Comparison of ENCODE assay signal across 8 cellular contexts in genomic region chr22:50783033-50783880, GRCh38. TPM values are rescaled to one million over a fixed set of nuclear protein-coding genes. Genes with fewer than 3 reads are reported as not detected.
DNase-seq lines count a peak whose midpoint lies in the region; ATAC-seq and TF ChIP-seq lines count a peak whose summit lies in the region.
"Not testable (repeated sequence)": the region's sequence is repeated elsewhere in the genome, so short reads cannot be mapped to it uniquely, and the experiment has no call there.

RABL2B (minus strand) TSS chr22:50783636; CDS start chr22:50782294, 1,342 bp downstream.

- not testable (repeated sequence) for H4K20me1 ChIP-seq in HCT116 (ENCODE audit: insufficient read depth); MM.1S (ENCODE audit: insufficient read depth, low read length)

- not testable (repeated sequence) for H3K9me2 ChIP-seq in HCT116 (ENCODE audit: insufficient read depth); MM.1S (replicated peaks; ENCODE audit: insufficient read depth, low read length)

- not testable (repeated sequence) for H2BK5ac ChIP-seq in neuronal stem cell (ENCODE audit: low read length)

- DNase-seq in GM03348 (ENCODE audit: low spot score) (peak; percentile 93), HCT116 (ENCODE audit: low read depth, low spot score) (peak; percentile 71), MM.1S (peak; percentile 89), SK-N-DZ (ENCODE audit: low spot score) (peak; percentile 83), neuronal stem cell (ENCODE audit: low spot score) (peak; percentile 87)
- peak; percentile 91 for DNase-seq in activated naive CD4-positive, alpha-beta T cell treated with Interleukin-2 at 50 U/mL for 16 hours

- peak within 1 kb of the TSS; percentile 57 to 62 for H3K4me3 ChIP-seq in HCT116 (replicated peaks in 1 of 2; ENCODE audit: low read depth in 1 of 2, low read length in 2 of 2)
- H3K4me3 ChIP-seq in MM.1S (ENCODE audit: low read length): peak within 1 kb of the TSS; percentile 53
- H3K4me3 ChIP-seq in gastroesophageal sphincter: peak within 1 kb of the TSS; percentile 45 to 57
- peak within 1 kb of the TSS; percentile 59 to 80 for H3K4me3 ChIP-seq in neuronal stem cell (ENCODE audit: low read length in 2 of 2)
- peak within 1 kb of the TSS; percentile 65 to 71 for H3K4me3 ChIP-seq in stomach smooth muscle (ENCODE audit: low read length in 2 of 2)

- RAD21 ChIA-PET in HCT116 (lab: Charles Lee; ENCODE audit: low non-redundant PET in 1 of 2, low total read pairs in 2 of 2, uncharacterized antibody in 2 of 2, unreplicated experiment in 2 of 2): not testable (repeated sequence)

- not testable (repeated sequence) for H2BK12ac ChIP-seq in neuronal stem cell (ENCODE audit: low read length)

- BruUV-seq in HCT116 (replicated peaks; lab: Mats Ljungman, UMichigan): not testable (repeated sequence)

- ATAC-seq in HCT116 (peak; percentile 95), gastroesophageal sphincter (peak; percentile 99)

- not testable (repeated sequence) for H3F3A ChIP-seq in MM.1S (ENCODE audit: insufficient read depth, low read length)

- H2AFZ ChIP-seq in HCT116 (ENCODE audit: low read depth, low read length, poor library complexity, severe bottlenecking): not testable (repeated sequence)
- H2AFZ ChIP-seq in MM.1S (ENCODE audit: low read length): 0 out of 2 replicates have a peak within 1 kb of the TSS, but pooled peaks have one; percentile 23
- peak within 1 kb of the TSS; percentile 45 for H2AFZ ChIP-seq in neuronal stem cell (ENCODE audit: low read length)

- not testable (repeated sequence) for TF ChIP-seq RAD21 in HCT116 (IDR thresholded peaks at IDR 0.05; ENCODE audit: low read depth)

- H3K79me1 ChIP-seq in neuronal stem cell (ENCODE audit: low read depth, low read length): not testable (repeated sequence)

- H2AK5ac ChIP-seq in neuronal stem cell (ENCODE audit: low read depth, low read length): not testable (repeated sequence)

- POLR2A ChIA-PET in HCT116 (lab: Charles Lee): not testable (repeated sequence)

- H4K8ac ChIP-seq in neuronal stem cell (ENCODE audit: low read depth, low read length): not testable (repeated sequence)

- H3K36me3 ChIP-seq in HCT116 (ENCODE audit: control insufficient read depth in 1 of 2, insufficient read depth in 2 of 2, low read length in 2 of 2); MM.1S (replicated peaks; ENCODE audit: insufficient read depth, low read length); neuronal stem cell (replicated peaks in 1 of 2; ENCODE audit: control insufficient read depth in 2 of 2, insufficient read depth in 2 of 2, low read length in 2 of 2); stomach smooth muscle (ENCODE audit: control insufficient read depth in 2 of 2, insufficient read depth in 2 of 2, low read length in 2 of 2): not testable (repeated sequence)
- H3K36me3 ChIP-seq in gastroesophageal sphincter: peaks cover 0 to 16% of the 10 kb centered on the region in 2 donors

- TF ChIP-seq EP300 in gastroesophageal sphincter (IDR thresholded peaks at IDR 0.05): not testable (repeated sequence)

- H3K9ac ChIP-seq in HCT116 (ENCODE audit: low read length) (peak within 1 kb of the TSS; percentile 63), neuronal stem cell (ENCODE audit: low read depth, low read length, poor library complexity) (peak within 1 kb of the TSS; percentile 60), stomach smooth muscle (ENCODE audit: low read length in 2 of 2) (peak within 1 kb of the TSS; percentile 47 to 60)
- not testable (repeated sequence) for H3K9ac ChIP-seq in MM.1S (ENCODE audit: low read length)

- TF ChIP-seq POLR2A in HCT116 (IDR thresholded peaks at IDR 0.05; ENCODE audit: borderline replicate concordance, extremely low read depth, insufficient read depth, insufficient read length): not testable (repeated sequence)
- peak; percentile 24 to 25 for TF ChIP-seq POLR2A in gastroesophageal sphincter (IDR thresholded peaks at IDR 0.05)

- H3K23ac ChIP-seq in neuronal stem cell (ENCODE audit: low read depth, low read length, poor library complexity): peak within 1 kb of the TSS; percentile 73

- H3K4ac ChIP-seq in neuronal stem cell (ENCODE audit: low read length): not testable (repeated sequence)

- H2BK120ac ChIP-seq in neuronal stem cell (ENCODE audit: low read depth, low read length): not testable (repeated sequence)

- H3K27ac ChIP-seq in HCT116 (ENCODE audit: low read depth, low read length); MM.1S (ENCODE audit: low read length); neuronal stem cell (replicated peaks; ENCODE audit: low read length); stomach smooth muscle (ENCODE audit: low read length): not testable (repeated sequence)
- H3K27ac ChIP-seq in gastroesophageal sphincter: peak within 1 kb of the TSS in 1 of 4 donors; percentile 64

- intact Hi-C loops in HCT116 (cut with micrococcal nuclease): not testable (repeated sequence)

- not testable (repeated sequence) for H3K9me3 ChIP-seq in HCT116 (ENCODE audit: control insufficient read depth in 1 of 2, insufficient read depth in 1 of 2, low read depth in 1 of 2, low read length in 2 of 2); MM.1S (replicated peaks; ENCODE audit: insufficient read depth, low read length); gastroesophageal sphincter; neuronal stem cell (replicated peaks in 1 of 2; ENCODE audit: control insufficient read depth in 2 of 2, insufficient read depth in 1 of 2, low read depth in 1 of 2, low read length in 2 of 2); stomach smooth muscle (ENCODE audit: control insufficient read depth in 2 of 2, low read length in 2 of 2)

- CTCF ChIA-PET in HCT116 (lab: Charles Lee): not testable (repeated sequence)

- H3K27me3 ChIP-seq in HCT116 (ENCODE audit: insufficient read depth, low read length); MM.1S (replicated peaks; ENCODE audit: insufficient read depth, low read length); gastroesophageal sphincter; neuronal stem cell (ENCODE audit: control insufficient read depth in 3 of 3, insufficient read depth in 3 of 3, low read depth in 1 of 3, low read length in 3 of 3); stomach smooth muscle (ENCODE audit: control insufficient read depth in 1 of 2, insufficient read depth in 2 of 2, low read length in 2 of 2): not testable (repeated sequence)

- not testable (repeated sequence) for TF ChIP-seq CTCF in HCT116 (IDR thresholded peaks at IDR 0.05 in 2 of 3, conservative IDR thresholded peaks at IDR 0.05 in 1 of 3; ENCODE audit: borderline replicate concordance in 1 of 3, insufficient read depth in 1 of 3, low read depth in 2 of 3, low read length in 2 of 3); MM.1S (IDR thresholded peaks at IDR 0.05; ENCODE audit: low read length); gastroesophageal sphincter (IDR thresholded peaks at IDR 0.05)

- no CpG with 5 or more reads among the region's 77 CpGs for WGBS in gastroesophageal sphincter (ENCODE audit: low coverage in 1 of 2), 2 donors
- no CpG with 5 or more reads among the region's 77 CpGs for WGBS in neuronal stem cell (ENCODE audit: extremely low coverage in 2 of 2, insufficient read length in 2 of 2, insufficient replicate concordance in 1 of 2), 2 donors

- not testable (repeated sequence) for H3K14ac ChIP-seq in neuronal stem cell (ENCODE audit: low read length)

- H2BK15ac ChIP-seq in neuronal stem cell (ENCODE audit: low read length): not testable (repeated sequence)

- H3K79me2 ChIP-seq in HCT116 (ENCODE audit: insufficient read depth, low read length); MM.1S (ENCODE audit: low read length): not testable (repeated sequence)

- peak within 1 kb of the TSS; percentile 66 for H3K4me2 ChIP-seq in HCT116 (ENCODE audit: low read length)
- peak within 1 kb of the TSS; percentile 37; the same call in 1 of the 2 replicates for H3K4me2 ChIP-seq in MM.1S (ENCODE audit: low read depth, low read length)
- peak within 1 kb of the TSS; percentile 40 for H3K4me2 ChIP-seq in neuronal stem cell (ENCODE audit: insufficient read depth, low read length, poor library complexity, severe bottlenecking)

- not testable (repeated sequence) for H4K91ac ChIP-seq in neuronal stem cell (ENCODE audit: low read depth, low read length, poor library complexity)

- not testable (repeated sequence) for H3K18ac ChIP-seq in neuronal stem cell (ENCODE audit: low read length)

- H3K4me1 ChIP-seq in HCT116 (ENCODE audit: control insufficient read depth in 1 of 2, insufficient read depth in 2 of 2, low read length in 2 of 2); MM.1S (ENCODE audit: low read length); gastroesophageal sphincter; neuronal stem cell (ENCODE audit: control insufficient read depth in 2 of 2, insufficient read depth in 1 of 2, low read depth in 1 of 2, low read length in 2 of 2); stomach smooth muscle (ENCODE audit: control insufficient read depth, insufficient read depth, low read length): not testable (repeated sequence)

TF ChIP-seq in HCT116, 20 proteins besides CTCF, POLR2A, EP300 and RAD21:
- TF ChIP-seq POLR2AphosphoS5 (IDR thresholded peaks at IDR 0.05; ENCODE audit: low read depth, low read length): peak; percentile 56; the same call in 1 of the 2 replicates
- TF ChIP-seq ELF1 (IDR thresholded peaks at IDR 0.05; ENCODE audit: borderline replicate concordance, low read depth): peak; percentile 66
- TF ChIP-seq MAX (IDR thresholded peaks at IDR 0.05): peak; percentile 76
- TF ChIP-seq SIN3A (IDR thresholded peaks at IDR 0.05; ENCODE audit: low read depth): peak; percentile 94

RNA-seq across cellular contexts. Expression of gene RABL2B, which starts in this region (rescaled TPM):
- total RNA-seq in HCT116 (2021; ENCODE audit: unreplicated experiment) (36.7 TPM), gastroesophageal sphincter (10 to 100 TPM in 3 of 4 donors, 1 to 10 TPM in 1; 4.9 to 19.3 (median 15.9) TPM)
- polyA plus RNA-seq in HCT116 (2012): 23.5 and 23.7 TPM in 2 replicates
- polyA plus RNA-seq in SK-N-DZ (2014; cell fraction: cytosol; rRNA removed): 15.5 and 15.8 TPM in 2 replicates
- polyA plus RNA-seq in SK-N-DZ (2014; cell fraction: nucleus; rRNA removed): 33.1 and 35.5 TPM in 2 replicates
- 26.7 TPM for polyA plus RNA-seq in neuronal stem cell (2013, experiment 1 of 2)
- polyA plus RNA-seq in neuronal stem cell (2013, experiment 2 of 2): 27.6 TPM
